Comparison of ENCODE assay signal across 1 cellular context in the genomic region with DNA sequence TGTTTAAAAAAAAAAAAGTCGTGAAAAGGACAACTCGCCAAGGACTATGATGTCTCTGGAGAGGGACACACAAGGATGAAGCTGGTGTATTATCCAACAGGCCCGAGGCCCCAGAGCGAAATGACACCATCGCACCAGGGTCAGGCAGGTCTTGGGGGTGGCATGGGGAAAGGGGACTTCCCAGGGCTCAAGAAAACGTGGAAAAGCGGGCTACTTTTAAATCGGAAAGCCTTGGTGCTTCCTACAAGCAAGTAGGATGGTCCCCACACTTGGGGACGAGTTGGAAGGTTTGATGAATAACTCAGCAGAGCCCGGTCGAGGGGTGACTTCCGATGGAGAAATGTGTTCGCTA.
TF ChIP-seq lines count a peak whose summit lies in the region.

No MANE protein-coding gene starts in this region.

TF ChIP-seq in GM12878, 131 proteins besides CTCF, POLR2A, EP300 and RAD21 (continued from another document):
- TF ChIP-seq, protein P1, sequence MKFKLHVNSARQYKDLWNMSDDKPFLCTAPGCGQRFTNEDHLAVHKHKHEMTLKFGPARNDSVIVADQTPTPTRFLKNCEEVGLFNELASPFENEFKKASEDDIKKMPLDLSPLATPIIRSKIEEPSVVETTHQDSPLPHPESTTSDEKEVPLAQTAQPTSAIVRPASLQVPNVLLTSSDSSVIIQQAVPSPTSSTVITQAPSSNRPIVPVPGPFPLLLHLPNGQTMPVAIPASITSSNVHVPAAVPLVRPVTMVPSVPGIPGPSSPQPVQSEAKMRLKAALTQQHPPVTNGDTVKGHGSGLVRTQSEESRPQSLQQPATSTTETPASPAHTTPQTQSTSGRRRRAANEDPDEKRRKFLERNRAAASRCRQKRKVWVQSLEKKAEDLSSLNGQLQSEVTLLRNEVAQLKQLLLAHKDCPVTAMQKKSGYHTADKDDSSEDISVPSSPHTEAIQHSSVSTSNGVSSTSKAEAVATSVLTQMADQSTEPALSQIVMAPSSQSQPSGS (IDR thresholded peaks at IDR 0.05; ENCODE audit: low read length): no peak
- TF ChIP-seq MEF2A (IDR thresholded peaks at IDR 0.05; ENCODE audit: insufficient read depth, low read depth, low read length) (no peak), ZBTB40 (IDR thresholded peaks at IDR 0.05; ENCODE audit: borderline replicate concordance) (no peak), TCF12 (IDR thresholded peaks at IDR 0.05; ENCODE audit: low read depth, low read length) (no peak), SIX5 (IDR thresholded peaks at IDR 0.05; ENCODE audit: low read depth, low read length, severe bottlenecking) (no peak), HSF1 (IDR thresholded peaks at IDR 0.05; ENCODE audit: low read depth, low read length) (no peak), CBX3 (IDR thresholded peaks at IDR 0.05; ENCODE audit: borderline replicate concordance, low read depth) (no peak), SREBF2 (IDR thresholded peaks at IDR 0.05; ENCODE audit: low read length) (no peak), CBX5 (IDR thresholded peaks at IDR 0.05; ENCODE audit: low read depth) (no peak), RELA (IDR thresholded peaks at IDR 0.05; ENCODE audit: borderline replicate concordance, partially characterized antibody) (no peak), EGR1 (IDR thresholded peaks at IDR 0.05; ENCODE audit: borderline replicate concordance in 1 of 2, low read depth in 2 of 2, low read length in 2 of 2) (no peak), NKRF (conservative IDR thresholded peaks at IDR 0.05) (no peak)
- TF ChIP-seq, protein P2, sequence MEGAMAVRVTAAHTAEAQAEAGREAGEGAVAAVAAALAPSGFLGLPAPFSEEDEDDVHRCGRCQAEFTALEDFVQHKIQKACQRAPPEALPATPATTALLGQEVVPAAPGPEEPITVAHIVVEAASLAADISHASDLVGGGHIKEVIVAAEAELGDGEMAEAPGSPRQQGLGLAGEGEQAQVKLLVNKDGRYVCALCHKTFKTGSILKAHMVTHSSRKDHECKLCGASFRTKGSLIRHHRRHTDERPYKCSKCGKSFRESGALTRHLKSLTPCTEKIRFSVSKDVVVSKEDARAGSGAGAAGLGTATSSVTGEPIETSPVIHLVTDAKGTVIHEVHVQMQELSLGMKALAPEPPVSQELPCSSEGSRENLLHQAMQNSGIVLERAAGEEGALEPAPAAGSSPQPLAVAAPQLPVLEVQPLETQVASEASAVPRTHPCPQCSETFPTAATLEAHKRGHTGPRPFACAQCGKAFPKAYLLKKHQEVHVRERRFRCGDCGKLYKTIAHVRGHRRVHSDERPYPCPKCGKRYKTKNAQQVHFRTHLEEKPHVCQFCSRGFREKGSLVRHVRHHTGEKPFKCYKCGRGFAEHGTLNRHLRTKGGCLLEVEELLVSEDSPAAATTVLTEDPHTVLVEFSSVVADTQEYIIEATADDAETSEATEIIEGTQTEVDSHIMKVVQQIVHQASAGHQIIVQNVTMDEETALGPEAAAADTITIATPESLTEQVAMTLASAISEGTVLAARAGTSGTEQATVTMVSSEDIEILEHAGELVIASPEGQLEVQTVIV (IDR thresholded peaks at IDR 0.05; ENCODE audit: borderline replicate concordance, partially characterized antibody): no peak
